In the genomic region with DNA sequence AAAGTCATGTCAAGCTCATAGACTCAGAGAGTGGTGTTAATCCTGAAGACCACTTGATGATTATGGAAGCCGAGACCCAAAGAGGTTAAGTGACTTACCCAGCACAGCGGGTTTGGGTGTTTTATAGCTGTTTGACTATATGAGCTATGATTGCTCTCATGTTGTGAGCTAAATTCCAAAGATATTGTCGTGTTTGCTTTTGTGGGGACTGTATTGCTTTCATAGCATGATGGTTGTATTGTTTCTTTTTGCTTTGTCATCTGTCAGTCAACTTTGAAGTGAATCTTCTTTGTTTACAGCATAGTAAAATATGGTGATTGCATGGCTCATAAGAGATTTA, we compare ENCODE assay signal across 17 cellular contexts.
"Had no signal": no experiment of that assay in that cellular context is flagged by ENCODE, and none has a peak within 500 bp of the region (broad histone marks: within the 10 kb centered on the region; RNA-seq: fewer than 3 reads in every experiment).

No MANE protein-coding gene starts in this region.

- H3K27ac Mint-ChIP-seq: activated naive CD8-positive, alpha-beta T cell; stimulated activated naive B cell treated with anti-CD40 and anti-IgM and Interleukin-4, amounts not matched to agents 10 μg/mL and 1 μg/mL and 100 μg/mL, for 72 hours had no signal

- H3K36me3 Mint-ChIP-seq: activated naive CD8-positive, alpha-beta T cell had no signal

- H3K9me3 Mint-ChIP-seq: activated T-cell treated with anti-CD3 and anti-CD28 coated beads, Interleukin-2, amount 50 U/mL, for 4 hours; stimulated activated naive B cell treated with anti-CD40 and anti-IgM and Interleukin-4, amounts not matched to agents 10 μg/mL and 1 μg/mL and 100 μg/mL, for 72 hours had no signal

- H3K9me3 ChIP-seq: esophagus squamous epithelium, heart left ventricle, transverse colon had no signal

- H3K27me3 ChIP-seq: dorsolateral prefrontal cortex, esophagus squamous epithelium, heart left ventricle, transverse colon had no signal

- H3K27me3 Mint-ChIP-seq: activated naive CD8-positive, alpha-beta T cell; stimulated activated naive B cell treated with anti-CD40 and anti-IgM and Interleukin-4, amounts not matched to agents 10 μg/mL and 1 μg/mL and 100 μg/mL, for 72 hours had no signal

- H3K36me3 ChIP-seq: esophagus squamous epithelium, heart left ventricle, transverse colon had no signal

- DNase-seq: activated CD4-positive, alpha-beta T cell treated with anti-CD3 and anti-CD28 coated beads, Interleukin-2, amount 50 U/mL, for 4 hours; activated gamma-delta T cell; activated T-cell treated with anti-CD3 and anti-CD28 coated beads, Interleukin-2, amount 50 U/mL, for 4 hours; dorsolateral prefrontal cortex; esophagus squamous epithelium; heart left ventricle; islet precursor cell; left ventricle myocardium superior; posterior cingulate gyrus; small intestine; stimulated activated CD4-positive, alpha-beta T cell treated with anti-CD3 and anti-CD28 coated beads, Interleukin-1b, Interleukin-23, amount 100 ng/mL, for 48 hours; stimulated activated naive B cell treated with anti-CD40 and anti-IgM and Interleukin-4, amounts not matched to agents 10 μg/mL and 1 μg/mL and 100 μg/mL, for 72 hours; substantia nigra; transverse colon had no signal

- H3K27ac ChIP-seq: heart left ventricle, transverse colon had no signal

- H3K4me3 Mint-ChIP-seq: activated naive CD8-positive, alpha-beta T cell; activated T-cell treated with anti-CD3 and anti-CD28 coated beads, Interleukin-2, amount 50 U/mL, for 4 hours; stimulated activated naive B cell treated with anti-CD40 and anti-IgM and Interleukin-4, amounts not matched to agents 10 μg/mL and 1 μg/mL and 100 μg/mL, for 72 hours had no signal

- FAIRE-seq: bronchial epithelial cell, small intestine had no signal

- ATAC-seq: activated CD4-positive, CD25-positive, alpha-beta regulatory T cell treated with anti-CD3 and anti-CD28 coated beads, Interleukin-2, amount 50 U/mL, for 24 hours; activated T-cell treated with anti-CD3 and anti-CD28 coated beads, Interleukin-2, amount 50 U/mL, for 4 hours; heart left ventricle; left ventricle myocardium superior; stimulated activated naive B cell treated with anti-CD40 and anti-IgM and Interleukin-4, amounts not matched to agents 10 μg/mL and 1 μg/mL and 100 μg/mL, for 72 hours had no signal

- H3K4me3 ChIP-seq: dorsolateral prefrontal cortex, esophagus squamous epithelium, heart left ventricle, transverse colon had no signal
